8 cellular contexts compared by ENCODE assay signal in the genomic region with DNA sequence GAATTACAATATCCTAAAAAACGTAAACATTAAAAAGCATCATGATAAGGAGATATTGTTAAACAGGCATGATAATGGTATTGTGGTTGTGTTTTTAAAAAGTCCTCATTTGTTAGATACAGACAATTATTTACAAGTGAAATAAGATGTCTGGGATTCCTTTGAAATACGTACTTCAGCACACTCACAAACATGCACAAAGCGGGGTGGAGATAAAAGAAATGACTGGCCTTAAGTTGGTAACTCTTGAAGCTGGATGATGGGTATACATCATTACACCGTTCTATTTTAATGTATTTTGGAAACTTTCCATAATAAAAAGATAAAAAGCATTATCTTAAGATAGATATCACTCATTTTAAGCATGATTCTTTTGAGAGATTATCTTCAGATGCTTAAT. TPM values are rescaled to one million over a fixed set of nuclear protein-coding genes. Genes with fewer than 3 reads are reported as not detected.
DNase-seq lines count a peak whose midpoint lies in the region; TF ChIP-seq lines count a peak whose summit lies in the region.

No MANE protein-coding gene starts in this region.

- H3K36me3 ChIP-seq in GM06990 (ENCODE audit: control insufficient read depth, insufficient read depth, low read length): peaks cover 2% of the 10 kb centered on the region
- H3K36me3 ChIP-seq in PC-9 (ENCODE audit: low read depth): 0 out of 2 replicates have a peak, but pooled peaks cover 4% of the 10 kb centered on the region

- TF ChIP-seq CTCF in GM06990 (IDR thresholded peaks at IDR 0.05; ENCODE audit: insufficient read depth, low read length, poor library complexity, severe bottlenecking): no peak
- TF ChIP-seq CTCF in PC-9 (conservative IDR thresholded peaks at IDR 0.05): no peak
- TF ChIP-seq CTCF in epithelial cell of esophagus (IDR thresholded peaks at IDR 0.05; ENCODE audit: insufficient read depth, low read depth, low read length, missing control alignments): no peak

- POLR2A ChIA-PET in PC-9 (lab: Charles Lee; ENCODE audit: unreplicated experiment): no interaction called here

- H3K4me3 ChIP-seq in GM06990 (replicated peaks; ENCODE audit: low read depth, low read length): peak overlapping the region; percentile 82
- peak overlapping the region; percentile 60 for H3K4me3 ChIP-seq in PC-9
- H3K4me3 ChIP-seq in epithelial cell of esophagus (ENCODE audit: low read length): peak overlapping the region; percentile 83

- DNase-seq in GM06990 (ENCODE audit: extremely low read depth, insufficient read length): no peak
- no peak for DNase-seq in PC-9
- no peak for DNase-seq in epithelial cell of esophagus (ENCODE audit: low read depth)
- peak; percentile 15 for DNase-seq in renal cortical epithelial cell (ENCODE audit: low read depth)
- no peak for DNase-seq in nucleus accumbens (lab: John Stamatoyannopoulos, UW)
- DNase-seq in NCI-H1694 (lab: John Stamatoyannopoulos, UW): no peak
- DNase-seq in NCI-H2029 treated with DMSO at 0.1 percent for 48 hours (lab: John Stamatoyannopoulos, UW): no peak
- DNase-seq in mucosa of gallbladder (ENCODE audit: low spot score): no peak

- no peak overlapping the region for H3K27ac ChIP-seq in PC-9

- peak overlapping the region; percentile 82 for H2AFZ ChIP-seq in PC-9

- H3K79me2 ChIP-seq in PC-9 (ENCODE audit: low read depth): peaks cover 25% of the 10 kb centered on the region

- intact Hi-C loops in PC-9 (cut with micrococcal nuclease; ENCODE audit: unreplicated experiment): loop anchor here (5.0 to 10.0 kb wide), 3 partner anchors 954 to 1237 kb away; no protein-coding TSS in a partner anchor

- no TSS peak for BruUV-seq in PC-9 (replicated peaks; lab: Mats Ljungman, UMichigan)

- H4K20me1 ChIP-seq in PC-9 (ENCODE audit: insufficient read depth): no peaks in the 10 kb centered on the region

- peak overlapping the region; percentile 74 for H3K4me2 ChIP-seq in PC-9

- no peaks in the 10 kb centered on the region for H3K27me3 ChIP-seq in GM06990 (replicated peaks; ENCODE audit: control insufficient read depth, insufficient read depth, low read length)
- H3K27me3 ChIP-seq in PC-9 (ENCODE audit: insufficient read depth, low read depth): no peaks in the 10 kb centered on the region

- H3K9me3 ChIP-seq in PC-9 (ENCODE audit: insufficient read depth, low read depth): no peaks in the 10 kb centered on the region

- CTCF ChIA-PET in PC-9 (lab: Charles Lee): interaction anchor here (0.5 kb wide), 1 partner anchor 108 kb away, joined by 9 read pairs; no protein-coding TSS in a partner anchor

- H3F3A ChIP-seq in PC-9 (ENCODE audit: insufficient read depth, low read depth): peaks cover 19% of the 10 kb centered on the region; the same call in 1 of the 2 replicates

- peaks cover 11% of the 10 kb centered on the region for H3K4me1 ChIP-seq in PC-9 (replicated peaks; ENCODE audit: insufficient read depth)

- no peaks in the 10 kb centered on the region for H3K9me2 ChIP-seq in PC-9 (ENCODE audit: insufficient read depth)

RNA-seq across cellular contexts. Expression of gene FAM200C, which starts 1.0 kb away (rescaled TPM):
- total RNA-seq in PC-9 (2021) (8.6 and 10.5 TPM in 2 replicates), renal cortical epithelial cell (2.6 and 4.3 TPM in 2 replicates), mucosa of gallbladder (5.4 TPM)

RNA-seq across cellular contexts. Expression of gene SLU7, which starts 20.1 kb away (rescaled TPM):
- total RNA-seq in PC-9 (2021): 53.6 and 75.3 TPM in 2 replicates
- 75.5 and 111 TPM in 2 replicates for total RNA-seq in renal cortical epithelial cell
- 48.0 TPM for total RNA-seq in mucosa of gallbladder

RNA-seq across cellular contexts. Expression of gene PTTG1, which starts 22.8 kb away (rescaled TPM):
- 262 and 272 TPM in 2 replicates for total RNA-seq in PC-9 (2021)
- total RNA-seq in renal cortical epithelial cell: 19.9 and 107 TPM in 2 replicates
- total RNA-seq in mucosa of gallbladder: 3.7 TPM

RNA-seq across cellular contexts. Expression of gene C1QTNF2, which starts 28.4 kb away (rescaled TPM):
- 0.15 and 0.20 TPM in 2 replicates for total RNA-seq in PC-9 (2021)
- total RNA-seq in renal cortical epithelial cell: not detected in 2 replicates
- 2.2 TPM for total RNA-seq in mucosa of gallbladder
